In genomic region chr1:21937034-21937371, GRCh38 we compare ENCODE assay signal across 8 cellular contexts. TPM values are rescaled to one million over a fixed set of nuclear protein-coding genes. Genes with fewer than 3 reads are reported as not detected.
A peak's percentile ranks its signal among the peaks of the same experiment; 100 is the strongest.
DNase-seq lines count a peak whose midpoint lies in the region; ATAC-seq and TF ChIP-seq lines count a peak whose summit lies in the region.

TSS of gene HSPG2 (minus strand) at chr1:21937310. CDS start at chr1:21937217, 93 bp downstream.

- no peak within 1 kb of the TSS for H2AK5ac ChIP-seq in H9 (ENCODE audit: insufficient read length, low read length)

- H2BK5ac ChIP-seq in H9 (ENCODE audit: insufficient read length, low read length): no peak within 1 kb of the TSS

- ATAC-seq in HG02571 (IDR thresholded peaks at IDR 0.05; ENCODE audit: unreplicated experiment): no peak
- no peak for ATAC-seq in HG03432 (IDR thresholded peaks at IDR 0.05; ENCODE audit: unreplicated experiment)

- H3K9me3 ChIP-seq in H9 (ENCODE audit: control insufficient read depth, low read depth, low read length): no peaks in the 10 kb centered on the region
- H3K9me3 ChIP-seq in right atrium auricular region: no peaks in the 10 kb centered on the region

- peak within 1 kb of the TSS; percentile 83 for H3K4me2 ChIP-seq in H9 (ENCODE audit: insufficient read depth, insufficient read length, low read length)

- no peak within 1 kb of the TSS for H2BK15ac ChIP-seq in H9 (ENCODE audit: low read depth, low read length)

- no peaks in the 10 kb centered on the region; a peak in 1 of 5 replicates for H3K9me3 Mint-ChIP-seq in H9
- no peaks in the 10 kb centered on the region for H3K9me3 Mint-ChIP-seq in activated T-helper 1 cell treated with anti-CD3 and anti-CD28 coated beads, Interleukin-12 subunit alpha, Interleukin-12 subunit beta, Interleukin-2, Interleukin-4 antibody, amounts not matched to agents 30 ng/mL and 10 ng/mL and 1 ng/mL, durations not matched to agents 14 hours and 24 hours and 36 hours

- H3K4ac ChIP-seq in H9 (ENCODE audit: low read depth, low read length): no peak within 1 kb of the TSS

- no CpG with 5 or more reads among the region's 52 CpGs for WGBS in H9 (ENCODE audit: extremely low coverage, insufficient read length, low lambda C conversion rate)

- H3K27me3 ChIP-seq in H9 (ENCODE audit: insufficient read depth, low read length) (no peaks in the 10 kb centered on the region), right atrium auricular region (no peaks in the 10 kb centered on the region)

- TF ChIP-seq CTCF in H9 (conservative IDR thresholded peaks at IDR 0.05) (no peak), right atrium auricular region (IDR thresholded peaks at IDR 0.05) (no peak)

- H3K36me3 ChIP-seq in right atrium auricular region: no peaks in the 10 kb centered on the region

- no peak within 1 kb of the TSS for H4K8ac ChIP-seq in H9 (replicated peaks; ENCODE audit: insufficient read length, low read depth, low read length)

- H3K56ac ChIP-seq in H9 (ENCODE audit: insufficient read length, low read depth, low read length): no peak within 1 kb of the TSS

- H3K4me3 Mint-ChIP-seq in H9: peak within 1 kb of the TSS; percentile 76 to 84
- peak within 1 kb of the TSS; percentile 77 for H3K4me3 Mint-ChIP-seq in activated T-helper 1 cell treated with anti-CD3 and anti-CD28 coated beads, Interleukin-12 subunit alpha, Interleukin-12 subunit beta, Interleukin-2, Interleukin-4 antibody, amounts not matched to agents 30 ng/mL and 10 ng/mL and 1 ng/mL, durations not matched to agents 14 hours and 24 hours and 36 hours

- H3K36me3 Mint-ChIP-seq in H9 (ENCODE audit: insufficient read depth in 1 of 3, low read depth in 3 of 3): peaks cover 0 to 3% (median 0%) of the 10 kb centered on the region in 3 experiments; a peak in 2 of 7 replicates
- no peaks in the 10 kb centered on the region for H3K36me3 Mint-ChIP-seq in activated T-helper 1 cell treated with anti-CD3 and anti-CD28 coated beads, Interleukin-12 subunit alpha, Interleukin-12 subunit beta, Interleukin-2, Interleukin-4 antibody, amounts not matched to agents 30 ng/mL and 10 ng/mL and 1 ng/mL, durations not matched to agents 14 hours and 24 hours and 36 hours (ENCODE audit: low read depth)

- peaks cover 3% of the 10 kb centered on the region for H3K79me1 ChIP-seq in H9 (ENCODE audit: insufficient read depth, low read depth, low read length, poor library complexity, severe bottlenecking)

- DNase-seq in H9: no peak
- DNase-seq in activated T-helper 1 cell treated with anti-CD3 and anti-CD28 coated beads, Interleukin-12 subunit alpha, Interleukin-12 subunit beta, Interleukin-2, Interleukin-4 antibody, amounts not matched to agents 30 ng/mL and 10 ng/mL and 1 ng/mL, durations not matched to agents 14 hours and 24 hours and 36 hours (ENCODE audit: low spot score): no peak
- DNase-seq in right atrium auricular region (ENCODE audit: low spot score): no peak
- no peak for DNase-seq in skeletal muscle cell (ENCODE audit: low read depth)
- DNase-seq in activated effector memory CD4-positive, alpha-beta T cell treated with anti-CD3 and anti-CD28 coated beads, Interleukin-2, amount 50 U/mL, for 16 hours: no peak
- DNase-seq in stimulated activated CD4-positive, alpha-beta T cell treated with anti-CD3 and anti-CD28 coated beads, Interleukin-15, amount 100 ng/mL, for 24 hours: no peak

- intact Hi-C loops in activated T-helper 1 cell treated with anti-CD3 and anti-CD28 coated beads, Interleukin-12 subunit alpha, Interleukin-12 subunit beta, Interleukin-2, Interleukin-4 antibody, amounts not matched to agents 30 ng/mL and 10 ng/mL and 1 ng/mL, durations not matched to agents 14 hours and 24 hours and 36 hours (cut with micrococcal nuclease): loop anchor here (2.0 kb wide), 1 partner anchor 28 kb away; no protein-coding TSS in a partner anchor

- no peak within 1 kb of the TSS for H2BK20ac ChIP-seq in H9 (ENCODE audit: low read depth, low read length, poor library complexity, severe bottlenecking)

- H3K4me1 ChIP-seq in H9 (ENCODE audit: insufficient read depth, low read length): peaks cover 7% of the 10 kb centered on the region; the same call in 1 of the 2 replicates
- peaks cover 0 to 85% of the 10 kb centered on the region in 2 donors for H3K4me1 ChIP-seq in right atrium auricular region

- no peak within 1 kb of the TSS for H3T11ph ChIP-seq in H9 (ENCODE audit: low read length)

- no peak within 1 kb of the TSS for H2BK120ac ChIP-seq in H9 (ENCODE audit: low read depth, low read length, poor library complexity, severe bottlenecking)

- H3K23ac ChIP-seq in H9 (ENCODE audit: insufficient read length, low read depth, low read length): no peak within 1 kb of the TSS

- H4K20me1 ChIP-seq in H9 (ENCODE audit: control insufficient read depth, insufficient read depth, insufficient read length): no peaks in the 10 kb centered on the region

- H3K79me2 ChIP-seq in H9 (ENCODE audit: insufficient read depth, low read length): peaks cover 5% of the 10 kb centered on the region; the same call in 1 of the 2 replicates

- H3K23me2 ChIP-seq in H9 (ENCODE audit: insufficient read length, low read depth, low read length, poor library complexity, severe bottlenecking): peaks cover 14% of the 10 kb centered on the region

- peak within 1 kb of the TSS; percentile 66 for H3K9ac ChIP-seq in H9 (ENCODE audit: extremely low read depth, insufficient read length, low read length)

- H3K4me3 ChIP-seq in right atrium auricular region (peak within 1 kb of the TSS; percentile 85 to 90), skeletal muscle cell (ENCODE audit: low read depth, low read length) (peak within 1 kb of the TSS; percentile 90)

- H3K18ac ChIP-seq in H9 (ENCODE audit: insufficient read length, low read depth, low read length): peak within 1 kb of the TSS; percentile 29

- no peak within 1 kb of the TSS for H4K91ac ChIP-seq in H9 (ENCODE audit: insufficient read length, low read depth, low read length)

- H2AFZ ChIP-seq in H9 (ENCODE audit: low read length): no peak within 1 kb of the TSS

- H3K27ac ChIP-seq in H9 (ENCODE audit: insufficient read length, low read depth, low read length) (no peak within 1 kb of the TSS), right atrium auricular region (peak within 1 kb of the TSS; percentile 91 to 94)

- H3K27ac Mint-ChIP-seq in H9: peak within 1 kb of the TSS; percentile 42 to 88 (median 78)
- peak within 1 kb of the TSS; percentile 70 for H3K27ac Mint-ChIP-seq in activated T-helper 1 cell treated with anti-CD3 and anti-CD28 coated beads, Interleukin-12 subunit alpha, Interleukin-12 subunit beta, Interleukin-2, Interleukin-4 antibody, amounts not matched to agents 30 ng/mL and 10 ng/mL and 1 ng/mL, durations not matched to agents 14 hours and 24 hours and 36 hours

- peak within 1 kb of the TSS; percentile 22 for H4K5ac ChIP-seq in H9 (ENCODE audit: insufficient read length, low read depth, low read length)

- peaks cover 2% of the 10 kb centered on the region; the same call in 1 of the 2 replicates for H3K27me3 Mint-ChIP-seq in H9 (ENCODE audit: low read depth)
- peaks cover 26% of the 10 kb centered on the region for H3K27me3 Mint-ChIP-seq in activated T-helper 1 cell treated with anti-CD3 and anti-CD28 coated beads, Interleukin-12 subunit alpha, Interleukin-12 subunit beta, Interleukin-2, Interleukin-4 antibody, amounts not matched to agents 30 ng/mL and 10 ng/mL and 1 ng/mL, durations not matched to agents 14 hours and 24 hours and 36 hours (ENCODE audit: insufficient read depth)

- H3K4me1 Mint-ChIP-seq in H9: peaks cover 58 to 65% of the 10 kb centered on the region in 2 experiments
- peaks cover 11% of the 10 kb centered on the region for H3K4me1 Mint-ChIP-seq in activated T-helper 1 cell treated with anti-CD3 and anti-CD28 coated beads, Interleukin-12 subunit alpha, Interleukin-12 subunit beta, Interleukin-2, Interleukin-4 antibody, amounts not matched to agents 30 ng/mL and 10 ng/mL and 1 ng/mL, durations not matched to agents 14 hours and 24 hours and 36 hours (ENCODE audit: low read depth)

- H2BK12ac ChIP-seq in H9 (ENCODE audit: insufficient read length, low read depth, low read length): no peak within 1 kb of the TSS

- peak within 1 kb of the TSS; percentile 37 for H3K14ac ChIP-seq in H9 (ENCODE audit: insufficient read depth, low read length)

RNA-seq across cellular contexts. Expression of gene HSPG2, which starts in this region (rescaled TPM):
- total RNA-seq in H9 (2021) (80.8 and 90.0 TPM in 2 replicates), right atrium auricular region (100 to 1,000 TPM; 424 to 557 TPM)
- 1.4 and 2.4 TPM in 2 replicates for total RNA-seq in activated T-helper 1 cell treated with anti-CD3 and anti-CD28 coated beads, Interleukin-12 subunit alpha, Interleukin-12 subunit beta, Interleukin-2, Interleukin-4 antibody, amounts not matched to agents 30 ng/mL and 10 ng/mL and 1 ng/mL, durations not matched to agents 14 hours and 24 hours and 36 hours

Comparison
In these comparisons a context has a peak if more than half of its experiments do, and no peak if none do; other contexts are left out.
1. RNA of gene HSPG2 (total RNA-seq): 424 to 557 TPM in right atrium auricular region and 80.8 to 90.0 TPM in H9; 1.4 to 2.4 TPM in activated T-helper 1 cell treated with anti-CD3 and anti-CD28 coated beads, Interleukin-12 subunit alpha, Interleukin-12 subunit beta, Interleukin-2, Interleukin-4 antibody, amounts not matched to agents 30 ng/mL and 10 ng/mL and 1 ng/mL, durations not matched to agents 14 hours and 24 hours and 36 hours; every median in the first group is over 10 times any median in the second.